ENCODE assay signal across 17 cellular contexts in genomic region chr5:33612386-33612785, GRCh38.
DNase-seq lines count a peak whose midpoint lies in the region; ATAC-seq, FAIRE-seq and TF ChIP-seq lines count a peak whose summit lies in the region.
"Had no signal": no experiment of that assay in that cellular context is flagged by ENCODE, and none has a peak within 500 bp of the region (broad histone marks: within the 10 kb centered on the region; RNA-seq: fewer than 3 reads in every experiment).

No MANE protein-coding gene starts in this region.

- DNase-seq in A549 (ENCODE audit: low read depth in 1 of 2, low spot score in 1 of 2) (no peak), HFFc6 (peak; percentile 73), adipocyte (ENCODE audit: low read depth) (peak; percentile 48), fibroblast of the conjunctiva (ENCODE audit: low read depth) (peak; percentile 12), HEK293T (ENCODE audit: extremely low spot score) (no peak), SKM-1 (lab: John Stamatoyannopoulos, UW; ENCODE audit: unreplicated experiment) (no peak)
- DNase-seq in stimulated activated naive CD8-positive, alpha-beta T cell treated with anti-CD3 and anti-CD28 coated beads, Interleukin-15, Interleukin-2, amounts not matched to agents 100 U/mL and 50 U/mL, for 24 hours: no peak
- no peak for DNase-seq in activated CD8-positive, alpha-beta memory T cell treated with anti-CD3 and anti-CD28 coated beads, Interleukin-2, amount 50 U/mL, for 48 hours
- DNase-seq: activated CD4-positive, CD25-positive, alpha-beta regulatory T cell treated with anti-CD3 and anti-CD28 coated beads, Interleukin-2, amount 50 U/mL, for 72 hours; islet precursor cell; nucleus accumbens; SHP77; upper lobe of right lung had no signal

- no peak overlapping the region for H3K9ac ChIP-seq in adipocyte (ENCODE audit: low read length)
- H3K9ac ChIP-seq: KMS-11 had no signal

- no peak for TF ChIP-seq POLR2A in A549 (IDR thresholded peaks at IDR 0.05; ENCODE audit: low read length)

- H3K36me3 ChIP-seq in adipocyte (ENCODE audit: control insufficient read depth, insufficient read depth, low read length, severe bottlenecking): peaks cover 20% of the 10 kb centered on the region
- H3K36me3 ChIP-seq: upper lobe of right lung had no signal

- TF ChIP-seq CTCF in A549 (IDR thresholded peaks at IDR 0.05) (no peak), HFFc6 (IDR thresholded peaks at IDR 0.05) (no peak)

- peak overlapping the region; percentile 10; the same call in 1 of the 3 replicates for H3K4me2 ChIP-seq in A549
- H3K4me2 ChIP-seq: KMS-11 had no signal

- H3K4me1 ChIP-seq in A549: peaks cover 8% of the 10 kb centered on the region; the same call in 1 of the 3 replicates
- peaks cover 17% of the 10 kb centered on the region for H3K4me1 ChIP-seq in adipocyte (ENCODE audit: control insufficient read depth, insufficient read depth, low read length)
- H3K4me1 ChIP-seq: upper lobe of right lung had no signal

- no peaks in the 10 kb centered on the region for H3K9me3 Mint-ChIP-seq in HFFc6
- H3K9me3 Mint-ChIP-seq: activated naive CD4-positive, alpha-beta T cell treated with anti-CD3 and anti-CD28 coated beads, Interleukin-2, amount 50 U/mL, for 24 hours; central memory CD8-positive, alpha-beta T cell had no signal

- WGBS in A549 (ENCODE audit: missing lambda C conversion rate): 19% methylated on average over 1 of the region's 1 CpG

- H3K4me3 ChIP-seq in A549 (no peak overlapping the region), adipocyte (ENCODE audit: low read length) (peak overlapping the region; percentile 31)
- H3K4me3 ChIP-seq: upper lobe of right lung had no signal

- no peak for FAIRE-seq in A549 (lab: Jason Lieb, UNC)
- FAIRE-seq: A204.1 had no signal

- no peak for ATAC-seq in A549
- ATAC-seq in stimulated activated naive CD8-positive, alpha-beta T cell treated with anti-CD3 and anti-CD28 coated beads, Interleukin-15, Interleukin-2, amounts not matched to agents 100 U/mL and 50 U/mL, for 24 hours: no peak
- ATAC-seq: upper lobe of right lung had no signal

- peaks cover 29% of the 10 kb centered on the region for H3K36me3 Mint-ChIP-seq in HFFc6 (ENCODE audit: low read depth)
- H3K36me3 Mint-ChIP-seq: activated naive CD4-positive, alpha-beta T cell treated with anti-CD3 and anti-CD28 coated beads, Interleukin-2, amount 50 U/mL, for 24 hours had no signal

- peaks cover 34% of the 10 kb centered on the region for H3K4me1 Mint-ChIP-seq in HFFc6 (ENCODE audit: low read depth)
- H3K4me1 Mint-ChIP-seq: activated naive CD4-positive, alpha-beta T cell treated with anti-CD3 and anti-CD28 coated beads, Interleukin-2, amount 50 U/mL, for 24 hours; central memory CD8-positive, alpha-beta T cell had no signal

- no peaks in the 10 kb centered on the region for H3K27me3 ChIP-seq in adipocyte (replicated peaks; ENCODE audit: control insufficient read depth, insufficient read depth, low read length)
- H3K27me3 ChIP-seq: upper lobe of right lung had no signal

- peak overlapping the region; percentile 74 for H3K4me3 Mint-ChIP-seq in HFFc6
- H3K4me3 Mint-ChIP-seq: activated naive CD4-positive, alpha-beta T cell treated with anti-CD3 and anti-CD28 coated beads, Interleukin-2, amount 50 U/mL, for 24 hours; central memory CD8-positive, alpha-beta T cell had no signal

- no peaks in the 10 kb centered on the region for H3K9me3 ChIP-seq in A549
- H3K9me3 ChIP-seq in adipocyte (ENCODE audit: control insufficient read depth, low read length): no peaks in the 10 kb centered on the region
- H3K9me3 ChIP-seq: upper lobe of right lung had no signal

- H3K27me3 Mint-ChIP-seq in HFFc6 (ENCODE audit: insufficient read depth): no peaks in the 10 kb centered on the region; the same call in 1 of the 2 replicates
- H3K27me3 Mint-ChIP-seq: activated naive CD4-positive, alpha-beta T cell treated with anti-CD3 and anti-CD28 coated beads, Interleukin-2, amount 50 U/mL, for 24 hours had no signal

- no peak for TF ChIP-seq EP300 in A549 (IDR thresholded peaks at IDR 0.05)

- CTCF ChIA-PET in A549 (lab: Yijun Ruan, JAX): no interaction called here
- CTCF ChIA-PET in HEK293T (lab: Yijun Ruan, JAX): no interaction called here

- H3K27ac ChIP-seq in A549: no peak overlapping the region
- H3K27ac ChIP-seq: KMS-11, upper lobe of right lung had no signal

- TF ChIP-seq RAD21 in A549 (conservative IDR thresholded peaks at IDR 0.05 in 1 of 2, IDR thresholded peaks at IDR 0.05 in 1 of 2): no peak

- H3K27ac Mint-ChIP-seq in HFFc6: peak overlapping the region; percentile 92
- H3K27ac Mint-ChIP-seq: activated naive CD4-positive, alpha-beta T cell treated with anti-CD3 and anti-CD28 coated beads, Interleukin-2, amount 50 U/mL, for 24 hours had no signal

- POLR2A ChIA-PET in A549 (lab: Yijun Ruan, JAX) (no interaction called here), HEK293T (lab: Yijun Ruan, JAX) (no interaction called here)

TF ChIP-seq in A549, 52 proteins besides CTCF, POLR2A, EP300 and RAD21:
- TF ChIP-seq ATOH8 (CRISPR knock-in tag; IDR thresholded peaks at IDR 0.05; ENCODE audit: low read depth) (no peak), TFCP2L1 (CRISPR knock-in tag; IDR thresholded peaks at IDR 0.05) (no peak), CEBPB (IDR thresholded peaks at IDR 0.05) (no peak), E2F6 (IDR thresholded peaks at IDR 0.05; ENCODE audit: borderline replicate concordance, low read depth) (no peak)

TF ChIP-seq in HEK293T, 16 proteins besides CTCF, POLR2A, EP300 and RAD21:
- TF ChIP-seq L3MBTL2 (conservative IDR thresholded peaks at IDR 0.05) (no peak), ZNF384 (IDR thresholded peaks at IDR 0.05) (no peak), ARNT (IDR thresholded peaks at IDR 0.05) (no peak), FOXK2 (IDR thresholded peaks at IDR 0.05) (no peak), FOXM1 (IDR thresholded peaks at IDR 0.05; ENCODE audit: borderline replicate concordance) (no peak), FOXA1 (IDR thresholded peaks at IDR 0.05) (no peak), HDGF (IDR thresholded peaks at IDR 0.05; ENCODE audit: borderline replicate concordance) (no peak), SP1 (IDR thresholded peaks at IDR 0.05) (no peak)
- TF ChIP-seq, protein P1, sequence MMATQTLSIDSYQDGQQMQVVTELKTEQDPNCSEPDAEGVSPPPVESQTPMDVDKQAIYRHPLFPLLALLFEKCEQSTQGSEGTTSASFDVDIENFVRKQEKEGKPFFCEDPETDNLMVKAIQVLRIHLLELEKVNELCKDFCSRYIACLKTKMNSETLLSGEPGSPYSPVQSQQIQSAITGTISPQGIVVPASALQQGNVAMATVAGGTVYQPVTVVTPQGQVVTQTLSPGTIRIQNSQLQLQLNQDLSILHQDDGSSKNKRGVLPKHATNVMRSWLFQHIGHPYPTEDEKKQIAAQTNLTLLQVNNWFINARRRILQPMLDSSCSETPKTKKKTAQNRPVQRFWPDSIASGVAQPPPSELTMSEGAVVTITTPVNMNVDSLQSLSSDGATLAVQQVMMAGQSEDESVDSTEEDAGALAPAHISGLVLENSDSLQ (IDR thresholded peaks at IDR 0.05): no peak

Comparison
In these comparisons a context has a peak if more than half of its experiments do, and no peak if none do; other contexts are left out.
1. DNase-seq: peak in HFFc6 (single experiment), adipocyte (single experiment) and fibroblast of the conjunctiva (single experiment); none in A549 (0 of 2), HEK293T (single experiment), stimulated activated naive CD8-positive, alpha-beta T cell treated with anti-CD3 and anti-CD28 coated beads, Interleukin-15, Interleukin-2, amounts not matched to agents 100 U/mL and 50 U/mL, for 24 hours (single experiment), activated CD8-positive, alpha-beta memory T cell treated with anti-CD3 and anti-CD28 coated beads, Interleukin-2, amount 50 U/mL, for 48 hours (single experiment) and SKM-1 (single experiment).